Comparison of ENCODE assay signal across 25 cellular contexts in genomic region chr1:106555571-106555970, GRCh38.
DNase-seq lines count a peak whose midpoint lies in the region; ATAC-seq, FAIRE-seq and TF ChIP-seq lines count a peak whose summit lies in the region.
"Had no signal": no experiment of that assay in that cellular context is flagged by ENCODE, and none has a peak within 500 bp of the region (broad histone marks: within the 10 kb centered on the region; RNA-seq: fewer than 3 reads in every experiment).

No MANE protein-coding gene starts in this region.

- no peak overlapping the region for H3K4me3 Mint-ChIP-seq in progenitor cell of endocrine pancreas (ENCODE audit: low read depth)
- H3K4me3 Mint-ChIP-seq: CD14-positive monocyte; CD4-positive, alpha-beta T cell; CD8-positive, alpha-beta memory T cell; HFFc6 had no signal

- H3K27me3 ChIP-seq in bronchial epithelial cell (ENCODE audit: control insufficient read depth, insufficient read depth, low read length) (no peaks in the 10 kb centered on the region), pancreas (no peaks in the 10 kb centered on the region)
- H3K27me3 ChIP-seq: BE2C; BLaER1 treated with 17β-estradiol and CSF1 and Interleukin-3, amounts not matched to agents 10 nM and 100 nM had no signal

- TF ChIP-seq CTCF in bronchial epithelial cell (IDR thresholded peaks at IDR 0.05; ENCODE audit: insufficient read depth, low read length, severe bottlenecking) = no peak
- no peak for TF ChIP-seq CTCF in progenitor cell of endocrine pancreas (IDR thresholded peaks at IDR 0.05; ENCODE audit: unreplicated experiment)
- TF ChIP-seq CTCF in pancreas (IDR thresholded peaks at IDR 0.05) = no peak

- intact Hi-C loops in pancreas (cut with DNase I) = no loop called here

- H3K4me3 ChIP-seq in bronchial epithelial cell (ENCODE audit: low read depth, low read length) (no peak overlapping the region), pancreas (no peak overlapping the region)
- H3K4me3 ChIP-seq: A549; BLaER1 treated with 17β-estradiol and CSF1 and Interleukin-3, amounts not matched to agents 10 nM and 100 nM; HAP-1 had no signal

- no peaks in the 10 kb centered on the region for H3K4me1 ChIP-seq in pancreas
- H3K4me1 ChIP-seq: A549; BE2C; BLaER1 treated with 17β-estradiol and CSF1 and Interleukin-3, amounts not matched to agents 10 nM and 100 nM; HAP-1 had no signal

- no peak overlapping the region for H3K27ac ChIP-seq in pancreas
- H3K27ac ChIP-seq: A549; BLaER1 treated with 17β-estradiol and CSF1 and Interleukin-3, amounts not matched to agents 10 nM and 100 nM had no signal

- ATAC-seq in pancreas (no peak), HG03039 (IDR thresholded peaks at IDR 0.05; ENCODE audit: unreplicated experiment) (no peak)
- ATAC-seq: A549 had no signal

- H3K27me3 Mint-ChIP-seq in progenitor cell of endocrine pancreas = no peaks in the 10 kb centered on the region
- H3K27me3 Mint-ChIP-seq: CD4-positive, alpha-beta T cell; CD8-positive, alpha-beta memory T cell had no signal

- DNase-seq in SIG-M5 treated with dmso at 0.1 percent for 504 hours (lab: John Stamatoyannopoulos, UW; ENCODE audit: unreplicated experiment) (peak; percentile 98), SIG-M5 (lab: John Stamatoyannopoulos, UW) (no peak), bronchial epithelial cell (ENCODE audit: low read depth) (peak; percentile 29), progenitor cell of endocrine pancreas (ENCODE audit: low spot score, unreplicated experiment) (no peak), pancreas (no peak)
- DNase-seq in stimulated activated CD4-positive, alpha-beta T cell treated with anti-CD3 and anti-CD28 coated beads, Interleukin-2, amount 100 ng/mL, for 24 hours = no peak
- DNase-seq: 8988T; ACHN; AML-193; BE2C; CD4-positive, alpha-beta T cell; CD8-positive, alpha-beta memory T cell; DMS 273 treated with DMSO at 0.1 percent for 48 hours; DND-41; GOT3; HFFc6 had no signal

- 37 to 46% methylated on average over 1 of the region's 1 CpG for WGBS in pancreas, 2 donors

- H3K27ac Mint-ChIP-seq in progenitor cell of endocrine pancreas = peak overlapping the region; percentile 45
- H3K27ac Mint-ChIP-seq: CD14-positive monocyte; CD4-positive, alpha-beta T cell; CD8-positive, alpha-beta memory T cell; HFFc6 had no signal

- H3K36me3 ChIP-seq in bronchial epithelial cell (ENCODE audit: control insufficient read depth, insufficient read depth, low read length) (no peaks in the 10 kb centered on the region), pancreas (no peaks in the 10 kb centered on the region)
- H3K36me3 ChIP-seq: BE2C; BLaER1 treated with 17β-estradiol and CSF1 and Interleukin-3, amounts not matched to agents 10 nM and 100 nM; HAP-1 had no signal

- FAIRE-seq in bronchial epithelial cell (lab: Jason Lieb, UNC) (no peak), pancreas (lab: Jason Lieb, UNC) (no peak)
- FAIRE-seq: A549, D721Med, G401.6, GM12892, H54 had no signal

- peaks cover 7% of the 10 kb centered on the region for H3K9me3 Mint-ChIP-seq in progenitor cell of endocrine pancreas (ENCODE audit: low read depth)

- H3K9me3 ChIP-seq in pancreas = no peaks in the 10 kb centered on the region
- H3K9me3 ChIP-seq: A549; BE2C; BLaER1 treated with 17β-estradiol and CSF1 and Interleukin-3, amounts not matched to agents 10 nM and 100 nM had no signal

- H3K4me1 Mint-ChIP-seq in progenitor cell of endocrine pancreas (ENCODE audit: low read depth) = no peaks in the 10 kb centered on the region
- H3K4me1 Mint-ChIP-seq: CD14-positive monocyte; CD8-positive, alpha-beta memory T cell had no signal

- H3K36me3 Mint-ChIP-seq in progenitor cell of endocrine pancreas (ENCODE audit: insufficient read depth) = no peaks in the 10 kb centered on the region
- H3K36me3 Mint-ChIP-seq: CD14-positive monocyte; CD8-positive, alpha-beta memory T cell had no signal

Comparison
In these comparisons a context has a peak if more than half of its experiments do, and no peak if none do; other contexts are left out.
1. DNase-seq: peak in SIG-M5 treated with dmso at 0.1 percent for 504 hours (single experiment) and bronchial epithelial cell (single experiment); none in SIG-M5 (single experiment), progenitor cell of endocrine pancreas (single experiment), pancreas (0 of 6) and stimulated activated CD4-positive, alpha-beta T cell treated with anti-CD3 and anti-CD28 coated beads, Interleukin-2, amount 100 ng/mL, for 24 hours (0 of 2).